In genomic region chr19:51704601-51705000, GRCh38 we compare ENCODE assay signal across 1 cellular context.
TF ChIP-seq lines count a peak whose summit lies in the region.

No MANE protein-coding gene starts in this region.

TF ChIP-seq in GM23338, 12 proteins besides CTCF, POLR2A, EP300 and RAD21:
- TF ChIP-seq NANOG (IDR thresholded peaks at IDR 0.05; ENCODE audit: borderline replicate concordance) (no peak), CREB1 (CRISPR knock-in tag; IDR thresholded peaks at IDR 0.05; ENCODE audit: low read depth) (no peak), ETS1 (IDR thresholded peaks at IDR 0.05) (no peak), JUNB (IDR thresholded peaks at IDR 0.05; ENCODE audit: unreplicated experiment) (no peak), EZH2phosphoT487 (IDR thresholded peaks at IDR 0.05; ENCODE audit: unreplicated experiment) (no peak), ZNF114 (CRISPR knock-in tag; IDR thresholded peaks at IDR 0.05) (no peak), ZNF331 (CRISPR knock-in tag; IDR thresholded peaks at IDR 0.05; ENCODE audit: low read depth) (no peak), STAT1 (IDR thresholded peaks at IDR 0.05; ENCODE audit: unreplicated experiment) (no peak), POLR2AphosphoS5 (IDR thresholded peaks at IDR 0.05; ENCODE audit: low read depth) (no peak), EZH2 (IDR thresholded peaks at IDR 0.05; ENCODE audit: low read depth, unreplicated experiment) (no peak)
- TF ChIP-seq, protein P1, sequence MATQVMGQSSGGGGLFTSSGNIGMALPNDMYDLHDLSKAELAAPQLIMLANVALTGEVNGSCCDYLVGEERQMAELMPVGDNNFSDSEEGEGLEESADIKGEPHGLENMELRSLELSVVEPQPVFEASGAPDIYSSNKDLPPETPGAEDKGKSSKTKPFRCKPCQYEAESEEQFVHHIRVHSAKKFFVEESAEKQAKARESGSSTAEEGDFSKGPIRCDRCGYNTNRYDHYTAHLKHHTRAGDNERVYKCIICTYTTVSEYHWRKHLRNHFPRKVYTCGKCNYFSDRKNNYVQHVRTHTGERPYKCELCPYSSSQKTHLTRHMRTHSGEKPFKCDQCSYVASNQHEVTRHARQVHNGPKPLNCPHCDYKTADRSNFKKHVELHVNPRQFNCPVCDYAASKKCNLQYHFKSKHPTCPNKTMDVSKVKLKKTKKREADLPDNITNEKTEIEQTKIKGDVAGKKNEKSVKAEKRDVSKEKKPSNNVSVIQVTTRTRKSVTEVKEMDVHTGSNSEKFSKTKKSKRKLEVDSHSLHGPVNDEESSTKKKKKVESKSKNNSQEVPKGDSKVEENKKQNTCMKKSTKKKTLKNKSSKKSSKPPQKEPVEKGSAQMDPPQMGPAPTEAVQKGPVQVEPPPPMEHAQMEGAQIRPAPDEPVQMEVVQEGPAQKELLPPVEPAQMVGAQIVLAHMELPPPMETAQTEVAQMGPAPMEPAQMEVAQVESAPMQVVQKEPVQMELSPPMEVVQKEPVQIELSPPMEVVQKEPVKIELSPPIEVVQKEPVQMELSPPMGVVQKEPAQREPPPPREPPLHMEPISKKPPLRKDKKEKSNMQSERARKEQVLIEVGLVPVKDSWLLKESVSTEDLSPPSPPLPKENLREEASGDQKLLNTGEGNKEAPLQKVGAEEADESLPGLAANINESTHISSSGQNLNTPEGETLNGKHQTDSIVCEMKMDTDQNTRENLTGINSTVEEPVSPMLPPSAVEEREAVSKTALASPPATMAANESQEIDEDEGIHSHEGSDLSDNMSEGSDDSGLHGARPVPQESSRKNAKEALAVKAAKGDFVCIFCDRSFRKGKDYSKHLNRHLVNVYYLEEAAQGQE (IDR thresholded peaks at IDR 0.05; ENCODE audit: unreplicated experiment), result no peak
- TF ChIP-seq, protein P2, sequence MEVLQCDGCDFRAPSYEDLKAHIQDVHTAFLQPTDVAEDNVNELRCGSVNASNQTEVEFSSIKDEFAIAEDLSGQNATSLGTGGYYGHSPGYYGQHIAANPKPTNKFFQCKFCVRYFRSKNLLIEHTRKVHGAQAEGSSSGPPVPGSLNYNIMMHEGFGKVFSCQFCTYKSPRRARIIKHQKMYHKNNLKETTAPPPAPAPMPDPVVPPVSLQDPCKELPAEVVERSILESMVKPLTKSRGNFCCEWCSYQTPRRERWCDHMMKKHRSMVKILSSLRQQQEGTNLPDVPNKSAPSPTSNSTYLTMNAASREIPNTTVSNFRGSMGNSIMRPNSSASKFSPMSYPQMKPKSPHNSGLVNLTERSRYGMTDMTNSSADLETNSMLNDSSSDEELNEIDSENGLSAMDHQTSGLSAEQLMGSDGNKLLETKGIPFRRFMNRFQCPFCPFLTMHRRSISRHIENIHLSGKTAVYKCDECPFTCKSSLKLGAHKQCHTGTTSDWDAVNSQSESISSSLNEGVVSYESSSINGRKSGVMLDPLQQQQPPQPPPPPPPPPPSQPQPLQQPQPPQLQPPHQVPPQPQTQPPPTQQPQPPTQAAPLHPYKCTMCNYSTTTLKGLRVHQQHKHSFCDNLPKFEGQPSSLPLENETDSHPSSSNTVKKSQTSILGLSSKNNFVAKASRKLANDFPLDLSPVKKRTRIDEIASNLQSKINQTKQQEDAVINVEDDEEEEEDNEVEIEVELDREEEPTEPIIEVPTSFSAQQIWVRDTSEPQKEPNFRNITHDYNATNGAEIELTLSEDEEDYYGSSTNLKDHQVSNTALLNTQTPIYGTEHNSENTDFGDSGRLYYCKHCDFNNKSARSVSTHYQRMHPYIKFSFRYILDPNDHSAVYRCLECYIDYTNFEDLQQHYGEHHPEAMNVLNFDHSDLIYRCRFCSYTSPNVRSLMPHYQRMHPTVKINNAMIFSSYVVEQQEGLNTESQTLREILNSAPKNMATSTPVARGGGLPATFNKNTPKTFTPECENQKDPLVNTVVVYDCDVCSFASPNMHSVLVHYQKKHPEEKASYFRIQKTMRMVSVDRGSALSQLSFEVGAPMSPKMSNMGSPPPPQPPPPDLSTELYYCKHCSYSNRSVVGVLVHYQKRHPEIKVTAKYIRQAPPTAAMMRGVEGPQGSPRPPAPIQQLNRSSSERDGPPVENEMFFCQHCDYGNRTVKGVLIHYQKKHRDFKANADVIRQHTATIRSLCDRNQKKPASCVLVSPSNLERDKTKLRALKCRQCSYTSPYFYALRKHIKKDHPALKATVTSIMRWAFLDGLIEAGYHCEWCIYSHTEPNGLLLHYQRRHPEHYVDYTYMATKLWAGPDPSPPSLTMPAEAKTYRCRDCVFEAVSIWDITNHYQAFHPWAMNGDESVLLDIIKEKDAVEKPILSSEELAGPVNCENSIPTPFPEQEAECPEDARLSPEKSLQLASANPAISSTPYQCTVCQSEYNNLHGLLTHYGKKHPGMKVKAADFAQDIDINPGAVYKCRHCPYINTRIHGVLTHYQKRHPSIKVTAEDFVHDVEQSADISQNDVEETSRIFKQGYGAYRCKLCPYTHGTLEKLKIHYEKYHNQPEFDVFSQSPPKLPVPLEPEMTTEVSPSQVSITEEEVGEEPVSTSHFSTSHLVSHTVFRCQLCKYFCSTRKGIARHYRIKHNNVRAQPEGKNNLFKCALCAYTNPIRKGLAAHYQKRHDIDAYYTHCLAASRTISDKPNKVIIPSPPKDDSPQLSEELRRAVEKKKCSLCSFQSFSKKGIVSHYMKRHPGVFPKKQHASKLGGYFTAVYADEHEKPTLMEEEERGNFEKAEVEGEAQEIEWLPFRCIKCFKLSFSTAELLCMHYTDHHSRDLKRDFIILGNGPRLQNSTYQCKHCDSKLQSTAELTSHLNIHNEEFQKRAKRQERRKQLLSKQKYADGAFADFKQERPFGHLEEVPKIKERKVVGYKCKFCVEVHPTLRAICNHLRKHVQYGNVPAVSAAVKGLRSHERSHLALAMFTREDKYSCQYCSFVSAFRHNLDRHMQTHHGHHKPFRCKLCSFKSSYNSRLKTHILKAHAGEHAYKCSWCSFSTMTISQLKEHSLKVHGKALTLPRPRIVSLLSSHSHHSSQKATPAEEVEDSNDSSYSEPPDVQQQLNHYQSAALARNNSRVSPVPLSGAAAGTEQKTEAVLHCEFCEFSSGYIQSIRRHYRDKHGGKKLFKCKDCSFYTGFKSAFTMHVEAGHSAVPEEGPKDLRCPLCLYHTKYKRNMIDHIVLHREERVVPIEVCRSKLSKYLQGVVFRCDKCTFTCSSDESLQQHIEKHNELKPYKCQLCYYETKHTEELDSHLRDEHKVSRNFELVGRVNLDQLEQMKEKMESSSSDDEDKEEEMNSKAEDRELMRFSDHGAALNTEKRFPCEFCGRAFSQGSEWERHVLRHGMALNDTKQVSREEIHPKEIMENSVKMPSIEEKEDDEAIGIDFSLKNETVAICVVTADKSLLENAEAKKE (CRISPR knock-in tag; IDR thresholded peaks at IDR 0.05), result no peak
TF ChIP-seq in GM23338: peak in this region for 0.
